In the genomic region with DNA sequence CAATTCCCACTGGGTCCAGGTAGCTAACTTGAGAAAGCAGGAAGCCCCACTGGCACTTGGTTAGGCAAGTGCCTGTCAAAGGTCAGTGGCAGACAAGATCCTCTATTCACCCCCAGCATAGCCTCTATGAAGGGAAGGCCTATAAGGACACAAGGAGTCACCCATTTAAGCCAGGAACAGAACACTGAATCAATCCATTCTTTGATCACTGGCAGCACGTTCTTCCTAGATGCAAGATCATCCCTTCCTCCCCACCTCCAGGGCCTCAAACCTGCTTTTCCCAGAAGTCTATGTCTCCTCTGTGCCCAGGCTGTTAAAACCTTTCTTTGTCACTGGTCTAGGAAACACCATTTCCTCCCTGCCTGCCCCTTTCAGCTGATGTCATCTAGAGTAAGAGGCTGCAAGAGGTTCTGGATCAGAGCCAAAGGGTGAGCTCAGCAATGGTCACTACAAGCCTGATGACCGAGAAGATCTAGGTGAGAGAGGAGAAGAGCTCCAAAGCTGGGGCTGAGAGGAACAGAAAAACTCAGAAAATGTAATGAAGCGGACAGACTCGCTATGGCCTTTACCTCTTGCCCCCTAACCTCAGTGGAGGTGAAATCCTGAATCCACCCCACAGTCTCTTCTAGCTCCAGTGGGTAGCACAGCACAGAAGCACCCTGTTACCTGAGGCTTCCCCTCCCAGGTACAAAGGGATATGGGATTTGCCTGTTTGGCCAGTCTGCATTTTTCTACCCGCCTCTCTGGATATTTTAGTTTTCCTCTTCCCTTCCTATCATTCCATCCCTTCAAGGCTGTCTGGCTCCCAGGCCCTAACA, we compare ENCODE assay signal across 1 cellular context.
A peak's percentile ranks its signal among the peaks of the same experiment; 100 is the strongest.
TF ChIP-seq lines count a peak whose summit lies in the region.

No MANE protein-coding gene starts in this region.

TF ChIP-seq in K562, 482 proteins besides CTCF, POLR2A, EP300 and RAD21 (continued from another document and continues in another):
- TF ChIP-seq HIVEP1 (CRISPR knock-in tag; IDR thresholded peaks at IDR 0.05) (0 out of 2 replicates have a peak, but pooled peaks have one; percentile 1), POLR2G (IDR thresholded peaks at IDR 0.05; ENCODE audit: low read depth, low read length) (0 out of 2 replicates have a peak, but pooled peaks have one; percentile 54), ARNT (IDR thresholded peaks at IDR 0.05) (0 out of 4 replicates have a peak, but pooled peaks of 1 of the 2 experiments have one; percentile 67), ZNF785 (CRISPR knock-in tag; IDR thresholded peaks at IDR 0.05) (no peak), TRIM28 (IDR thresholded peaks at IDR 0.05) (no peak), KLF16 (IDR thresholded peaks at IDR 0.05) (no peak), ZFPM2 (CRISPR knock-in tag; IDR thresholded peaks at IDR 0.05) (peak; percentile 77; the same call in 1 of the 2 replicates), LARP7 (IDR thresholded peaks at IDR 0.05) (peak; percentile 44; the same call in 1 of the 2 replicates), POLR3A (IDR thresholded peaks at IDR 0.05; ENCODE audit: borderline replicate concordance, extremely low read depth, insufficient read depth, insufficient read length) (no peak), ZNF778 (CRISPR knock-in tag; IDR thresholded peaks at IDR 0.05) (no peak), ZNF644 (tag; IDR thresholded peaks at IDR 0.05; ENCODE audit: low read depth) (peak; percentile 93)
- TF ChIP-seq, protein P1, sequence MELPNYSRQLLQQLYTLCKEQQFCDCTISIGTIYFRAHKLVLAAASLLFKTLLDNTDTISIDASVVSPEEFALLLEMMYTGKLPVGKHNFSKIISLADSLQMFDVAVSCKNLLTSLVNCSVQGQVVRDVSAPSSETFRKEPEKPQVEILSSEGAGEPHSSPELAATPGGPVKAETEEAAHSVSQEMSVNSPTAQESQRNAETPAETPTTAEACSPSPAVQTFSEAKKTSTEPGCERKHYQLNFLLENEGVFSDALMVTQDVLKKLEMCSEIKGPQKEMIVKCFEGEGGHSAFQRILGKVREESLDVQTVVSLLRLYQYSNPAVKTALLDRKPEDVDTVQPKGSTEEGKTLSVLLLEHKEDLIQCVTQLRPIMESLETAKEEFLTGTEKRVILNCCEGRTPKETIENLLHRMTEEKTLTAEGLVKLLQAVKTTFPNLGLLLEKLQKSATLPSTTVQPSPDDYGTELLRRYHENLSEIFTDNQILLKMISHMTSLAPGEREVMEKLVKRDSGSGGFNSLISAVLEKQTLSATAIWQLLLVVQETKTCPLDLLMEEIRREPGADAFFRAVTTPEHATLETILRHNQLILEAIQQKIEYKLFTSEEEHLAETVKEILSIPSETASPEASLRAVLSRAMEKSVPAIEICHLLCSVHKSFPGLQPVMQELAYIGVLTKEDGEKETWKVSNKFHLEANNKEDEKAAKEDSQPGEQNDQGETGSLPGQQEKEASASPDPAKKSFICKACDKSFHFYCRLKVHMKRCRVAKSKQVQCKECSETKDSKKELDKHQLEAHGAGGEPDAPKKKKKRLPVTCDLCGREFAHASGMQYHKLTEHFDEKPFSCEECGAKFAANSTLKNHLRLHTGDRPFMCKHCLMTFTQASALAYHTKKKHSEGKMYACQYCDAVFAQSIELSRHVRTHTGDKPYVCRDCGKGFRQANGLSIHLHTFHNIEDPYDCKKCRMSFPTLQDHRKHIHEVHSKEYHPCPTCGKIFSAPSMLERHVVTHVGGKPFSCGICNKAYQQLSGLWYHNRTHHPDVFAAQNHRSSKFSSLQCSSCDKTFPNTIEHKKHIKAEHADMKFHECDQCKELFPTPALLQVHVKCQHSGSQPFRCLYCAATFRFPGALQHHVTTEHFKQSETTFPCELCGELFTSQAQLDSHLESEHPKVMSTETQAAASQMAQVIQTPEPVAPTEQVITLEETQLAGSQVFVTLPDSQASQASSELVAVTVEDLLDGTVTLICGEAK (IDR thresholded peaks at IDR 0.05): peak; percentile 47; the same call in 1 of the 2 replicates
- TF ChIP-seq, protein P1 (CRISPR knock-in tag; IDR thresholded peaks at IDR 0.05): no peak
- TF ChIP-seq, protein P2, sequence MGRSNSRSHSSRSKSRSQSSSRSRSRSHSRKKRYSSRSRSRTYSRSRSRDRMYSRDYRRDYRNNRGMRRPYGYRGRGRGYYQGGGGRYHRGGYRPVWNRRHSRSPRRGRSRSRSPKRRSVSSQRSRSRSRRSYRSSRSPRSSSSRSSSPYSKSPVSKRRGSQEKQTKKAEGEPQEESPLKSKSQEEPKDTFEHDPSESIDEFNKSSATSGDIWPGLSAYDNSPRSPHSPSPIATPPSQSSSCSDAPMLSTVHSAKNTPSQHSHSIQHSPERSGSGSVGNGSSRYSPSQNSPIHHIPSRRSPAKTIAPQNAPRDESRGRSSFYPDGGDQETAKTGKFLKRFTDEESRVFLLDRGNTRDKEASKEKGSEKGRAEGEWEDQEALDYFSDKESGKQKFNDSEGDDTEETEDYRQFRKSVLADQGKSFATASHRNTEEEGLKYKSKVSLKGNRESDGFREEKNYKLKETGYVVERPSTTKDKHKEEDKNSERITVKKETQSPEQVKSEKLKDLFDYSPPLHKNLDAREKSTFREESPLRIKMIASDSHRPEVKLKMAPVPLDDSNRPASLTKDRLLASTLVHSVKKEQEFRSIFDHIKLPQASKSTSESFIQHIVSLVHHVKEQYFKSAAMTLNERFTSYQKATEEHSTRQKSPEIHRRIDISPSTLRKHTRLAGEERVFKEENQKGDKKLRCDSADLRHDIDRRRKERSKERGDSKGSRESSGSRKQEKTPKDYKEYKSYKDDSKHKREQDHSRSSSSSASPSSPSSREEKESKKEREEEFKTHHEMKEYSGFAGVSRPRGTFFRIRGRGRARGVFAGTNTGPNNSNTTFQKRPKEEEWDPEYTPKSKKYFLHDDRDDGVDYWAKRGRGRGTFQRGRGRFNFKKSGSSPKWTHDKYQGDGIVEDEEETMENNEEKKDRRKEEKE (IDR thresholded peaks at IDR 0.05; ENCODE audit: borderline replicate concordance in 1 of 2, control insufficient read depth in 1 of 2, low read depth in 2 of 2, low read length in 1 of 2): no peak
- TF ChIP-seq, protein P3, sequence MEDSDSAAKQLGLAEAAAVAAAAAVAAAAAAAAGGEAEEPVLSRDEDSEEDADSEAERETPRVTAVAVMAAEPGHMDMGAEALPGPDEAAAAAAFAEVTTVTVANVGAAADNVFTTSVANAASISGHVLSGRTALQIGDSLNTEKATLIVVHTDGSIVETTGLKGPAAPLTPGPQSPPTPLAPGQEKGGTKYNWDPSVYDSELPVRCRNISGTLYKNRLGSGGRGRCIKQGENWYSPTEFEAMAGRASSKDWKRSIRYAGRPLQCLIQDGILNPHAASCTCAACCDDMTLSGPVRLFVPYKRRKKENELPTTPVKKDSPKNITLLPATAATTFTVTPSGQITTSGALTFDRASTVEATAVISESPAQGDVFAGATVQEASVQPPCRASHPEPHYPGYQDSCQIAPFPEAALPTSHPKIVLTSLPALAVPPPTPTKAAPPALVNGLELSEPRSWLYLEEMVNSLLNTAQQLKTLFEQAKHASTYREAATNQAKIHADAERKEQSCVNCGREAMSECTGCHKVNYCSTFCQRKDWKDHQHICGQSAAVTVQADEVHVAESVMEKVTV (CRISPR knock-in tag; IDR thresholded peaks at IDR 0.05): peak; percentile 37; the same call in 1 of the 2 replicates
- TF ChIP-seq, protein P4, sequence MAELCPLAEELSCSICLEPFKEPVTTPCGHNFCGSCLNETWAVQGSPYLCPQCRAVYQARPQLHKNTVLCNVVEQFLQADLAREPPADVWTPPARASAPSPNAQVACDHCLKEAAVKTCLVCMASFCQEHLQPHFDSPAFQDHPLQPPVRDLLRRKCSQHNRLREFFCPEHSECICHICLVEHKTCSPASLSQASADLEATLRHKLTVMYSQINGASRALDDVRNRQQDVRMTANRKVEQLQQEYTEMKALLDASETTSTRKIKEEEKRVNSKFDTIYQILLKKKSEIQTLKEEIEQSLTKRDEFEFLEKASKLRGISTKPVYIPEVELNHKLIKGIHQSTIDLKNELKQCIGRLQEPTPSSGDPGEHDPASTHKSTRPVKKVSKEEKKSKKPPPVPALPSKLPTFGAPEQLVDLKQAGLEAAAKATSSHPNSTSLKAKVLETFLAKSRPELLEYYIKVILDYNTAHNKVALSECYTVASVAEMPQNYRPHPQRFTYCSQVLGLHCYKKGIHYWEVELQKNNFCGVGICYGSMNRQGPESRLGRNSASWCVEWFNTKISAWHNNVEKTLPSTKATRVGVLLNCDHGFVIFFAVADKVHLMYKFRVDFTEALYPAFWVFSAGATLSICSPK (IDR thresholded peaks at IDR 0.05; ENCODE audit: borderline replicate concordance): peak; percentile 21; the same call in 1 of the 2 replicates
- TF ChIP-seq, protein P5, sequence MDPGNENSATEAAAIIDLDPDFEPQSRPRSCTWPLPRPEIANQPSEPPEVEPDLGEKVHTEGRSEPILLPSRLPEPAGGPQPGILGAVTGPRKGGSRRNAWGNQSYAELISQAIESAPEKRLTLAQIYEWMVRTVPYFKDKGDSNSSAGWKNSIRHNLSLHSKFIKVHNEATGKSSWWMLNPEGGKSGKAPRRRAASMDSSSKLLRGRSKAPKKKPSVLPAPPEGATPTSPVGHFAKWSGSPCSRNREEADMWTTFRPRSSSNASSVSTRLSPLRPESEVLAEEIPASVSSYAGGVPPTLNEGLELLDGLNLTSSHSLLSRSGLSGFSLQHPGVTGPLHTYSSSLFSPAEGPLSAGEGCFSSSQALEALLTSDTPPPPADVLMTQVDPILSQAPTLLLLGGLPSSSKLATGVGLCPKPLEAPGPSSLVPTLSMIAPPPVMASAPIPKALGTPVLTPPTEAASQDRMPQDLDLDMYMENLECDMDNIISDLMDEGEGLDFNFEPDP (CRISPR knock-in tag; IDR thresholded peaks at IDR 0.05): 0 out of 2 replicates have a peak, but pooled peaks have one; percentile 84
- TF ChIP-seq, protein P6, sequence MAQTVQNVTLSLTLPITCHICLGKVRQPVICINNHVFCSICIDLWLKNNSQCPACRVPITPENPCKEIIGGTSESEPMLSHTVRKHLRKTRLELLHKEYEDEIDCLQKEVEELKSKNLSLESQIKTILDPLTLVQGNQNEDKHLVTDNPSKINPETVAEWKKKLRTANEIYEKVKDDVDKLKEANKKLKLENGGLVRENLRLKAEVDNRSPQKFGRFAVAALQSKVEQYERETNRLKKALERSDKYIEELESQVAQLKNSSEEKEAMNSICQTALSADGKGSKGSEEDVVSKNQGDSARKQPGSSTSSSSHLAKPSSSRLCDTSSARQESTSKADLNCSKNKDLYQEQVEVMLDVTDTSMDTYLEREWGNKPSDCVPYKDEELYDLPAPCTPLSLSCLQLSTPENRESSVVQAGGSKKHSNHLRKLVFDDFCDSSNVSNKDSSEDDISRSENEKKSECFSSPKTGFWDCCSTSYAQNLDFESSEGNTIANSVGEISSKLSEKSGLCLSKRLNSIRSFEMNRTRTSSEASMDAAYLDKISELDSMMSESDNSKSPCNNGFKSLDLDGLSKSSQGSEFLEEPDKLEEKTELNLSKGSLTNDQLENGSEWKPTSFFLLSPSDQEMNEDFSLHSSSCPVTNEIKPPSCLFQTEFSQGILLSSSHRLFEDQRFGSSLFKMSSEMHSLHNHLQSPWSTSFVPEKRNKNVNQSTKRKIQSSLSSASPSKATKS (CRISPR knock-in tag; IDR thresholded peaks at IDR 0.05): peak; percentile 63; the same call in 1 of the 2 replicates
- TF ChIP-seq, protein P7, sequence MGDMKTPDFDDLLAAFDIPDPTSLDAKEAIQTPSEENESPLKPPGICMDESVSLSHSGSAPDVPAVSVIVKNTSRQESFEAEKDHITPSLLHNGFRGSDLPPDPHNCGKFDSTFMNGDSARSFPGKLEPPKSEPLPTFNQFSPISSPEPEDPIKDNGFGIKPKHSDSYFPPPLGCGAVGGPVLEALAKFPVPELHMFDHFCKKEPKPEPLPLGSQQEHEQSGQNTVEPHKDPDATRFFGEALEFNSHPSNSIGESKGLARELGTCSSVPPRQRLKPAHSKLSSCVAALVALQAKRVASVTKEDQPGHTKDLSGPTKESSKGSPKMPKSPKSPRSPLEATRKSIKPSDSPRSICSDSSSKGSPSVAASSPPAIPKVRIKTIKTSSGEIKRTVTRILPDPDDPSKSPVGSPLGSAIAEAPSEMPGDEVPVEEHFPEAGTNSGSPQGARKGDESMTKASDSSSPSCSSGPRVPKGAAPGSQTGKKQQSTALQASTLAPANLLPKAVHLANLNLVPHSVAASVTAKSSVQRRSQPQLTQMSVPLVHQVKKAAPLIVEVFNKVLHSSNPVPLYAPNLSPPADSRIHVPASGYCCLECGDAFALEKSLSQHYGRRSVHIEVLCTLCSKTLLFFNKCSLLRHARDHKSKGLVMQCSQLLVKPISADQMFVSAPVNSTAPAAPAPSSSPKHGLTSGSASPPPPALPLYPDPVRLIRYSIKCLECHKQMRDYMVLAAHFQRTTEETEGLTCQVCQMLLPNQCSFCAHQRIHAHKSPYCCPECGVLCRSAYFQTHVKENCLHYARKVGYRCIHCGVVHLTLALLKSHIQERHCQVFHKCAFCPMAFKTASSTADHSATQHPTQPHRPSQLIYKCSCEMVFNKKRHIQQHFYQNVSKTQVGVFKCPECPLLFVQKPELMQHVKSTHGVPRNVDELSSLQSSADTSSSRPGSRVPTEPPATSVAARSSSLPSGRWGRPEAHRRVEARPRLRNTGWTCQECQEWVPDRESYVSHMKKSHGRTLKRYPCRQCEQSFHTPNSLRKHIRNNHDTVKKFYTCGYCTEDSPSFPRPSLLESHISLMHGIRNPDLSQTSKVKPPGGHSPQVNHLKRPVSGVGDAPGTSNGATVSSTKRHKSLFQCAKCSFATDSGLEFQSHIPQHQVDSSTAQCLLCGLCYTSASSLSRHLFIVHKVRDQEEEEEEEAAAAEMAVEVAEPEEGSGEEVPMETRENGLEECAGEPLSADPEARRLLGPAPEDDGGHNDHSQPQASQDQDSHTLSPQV (IDR thresholded peaks at IDR 0.05): no peak
- TF ChIP-seq, protein P8, sequence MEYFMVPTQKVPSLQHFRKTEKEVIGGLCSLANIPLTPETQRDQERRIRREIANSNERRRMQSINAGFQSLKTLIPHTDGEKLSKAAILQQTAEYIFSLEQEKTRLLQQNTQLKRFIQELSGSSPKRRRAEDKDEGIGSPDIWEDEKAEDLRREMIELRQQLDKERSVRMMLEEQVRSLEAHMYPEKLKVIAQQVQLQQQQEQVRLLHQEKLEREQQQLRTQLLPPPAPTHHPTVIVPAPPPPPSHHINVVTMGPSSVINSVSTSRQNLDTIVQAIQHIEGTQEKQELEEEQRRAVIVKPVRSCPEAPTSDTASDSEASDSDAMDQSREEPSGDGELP (CRISPR knock-in tag; IDR thresholded peaks at IDR 0.05; ENCODE audit: borderline replicate concordance): peak; percentile 86
